Comparison of ENCODE assay signal across 8 cellular contexts in the genomic region with DNA sequence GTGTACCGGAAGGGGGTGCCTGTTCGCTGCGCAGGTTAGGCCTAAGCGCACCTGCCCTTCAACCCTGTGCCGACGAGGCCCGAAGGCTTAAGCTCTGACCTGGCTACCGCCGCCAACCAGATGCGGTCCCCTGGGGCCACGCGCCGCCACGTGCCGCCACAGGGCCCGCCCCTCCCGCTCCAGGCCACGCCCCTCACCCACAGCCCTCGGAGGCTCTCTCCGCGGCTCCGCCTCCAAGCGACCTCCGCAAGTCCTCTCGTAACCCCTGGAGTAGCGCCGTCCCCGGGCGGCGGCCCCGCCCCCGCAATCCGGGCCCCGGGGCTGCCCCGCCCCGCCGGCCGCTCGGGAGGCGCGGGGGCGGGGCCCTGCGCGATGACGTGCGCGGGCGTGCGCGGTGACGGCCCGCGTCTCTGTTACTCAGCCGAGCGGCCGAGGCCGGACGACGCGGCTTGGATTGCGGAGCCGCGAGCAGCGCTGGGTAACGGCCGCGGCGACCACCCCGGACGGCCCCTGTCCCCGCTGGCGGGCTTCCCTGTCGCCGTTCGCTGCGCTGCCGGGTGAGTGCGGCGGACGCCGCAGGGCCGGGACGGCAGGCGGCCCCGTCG. TPM values are rescaled to one million over a fixed set of nuclear protein-coding genes. Genes with fewer than 3 reads are reported as not detected.
DNase-seq lines count a peak whose midpoint lies in the region; ATAC-seq and TF ChIP-seq lines count a peak whose summit lies in the region.

TSS of gene MAPK8 (plus strand) at position 413 of the 605 bp plus-strand sequence. CDS start 94,984 bp downstream, outside the sequence.

- peak within 1 kb of the TSS; percentile 96 for H2AFZ ChIP-seq in OCI-LY7 (ENCODE audit: low read length)

- intact Hi-C loops in OCI-LY7 (cut with micrococcal nuclease; ENCODE audit: unreplicated experiment), result no loop called here

- DNase-seq in DMS 273 (lab: John Stamatoyannopoulos, UW; ENCODE audit: unreplicated experiment) (peak; percentile 94), HuH-7.5 (ENCODE audit: low spot score) (peak; percentile 75), OCI-LY7 (ENCODE audit: low spot score) (peak; percentile 94), activated T-cell treated with anti-CD3 and anti-CD28 coated beads for 24 hours (ENCODE audit: low read depth) (peak; percentile 87), epithelial cell of esophagus (ENCODE audit: low read depth) (peak; percentile 77)
- DNase-seq in stimulated activated CD8-positive, alpha-beta memory T cell treated with anti-CD3 and anti-CD28 coated beads, Interleukin-4, amount 100 ng/mL, for 1 hour (ENCODE audit: low read depth in 2 of 2, low spot score in 1 of 2), result peak; percentile 79 to 80

- H3K9me2 ChIP-seq in OCI-LY7 (ENCODE audit: insufficient read depth, low read length), result no peaks in the 10 kb centered on the region

- CTCF ChIA-PET in OCI-LY7 (lab: Charles Lee; ENCODE audit: unreplicated experiment), result no interaction called here

- H3K36me3 ChIP-seq in OCI-LY7 (ENCODE audit: insufficient read depth, low read length), result no peaks in the 10 kb centered on the region

- H3K4me1 ChIP-seq in OCI-LY7 (ENCODE audit: insufficient read depth, low read length, poor library complexity, severe bottlenecking) (peaks cover 21% of the 10 kb centered on the region), mononuclear cell (ENCODE audit: insufficient read depth, low read length) (peaks cover 16% of the 10 kb centered on the region)

- H3K27me3 ChIP-seq in mononuclear cell (ENCODE audit: insufficient read depth, low read length), result no peaks in the 10 kb centered on the region

- peaks cover 31% of the 10 kb centered on the region for H3K79me2 ChIP-seq in OCI-LY7 (ENCODE audit: insufficient read depth, low read depth, low read length)

- ATAC-seq in GM21528 (IDR thresholded peaks at IDR 0.05; ENCODE audit: low FRiP score, unreplicated experiment), result peak; percentile 87

- POLR2A ChIA-PET in OCI-LY7 (lab: Charles Lee), result no interaction called here

- BruUV-seq in OCI-LY7 (replicated peaks; lab: Mats Ljungman, UMichigan), result no TSS peak

- H3K9me3 ChIP-seq in OCI-LY7 (ENCODE audit: low read length) (no peaks in the 10 kb centered on the region), mononuclear cell (ENCODE audit: low read depth, low read length) (no peaks in the 10 kb centered on the region)

- TF ChIP-seq CTCF in OCI-LY7 (conservative IDR thresholded peaks at IDR 0.05; ENCODE audit: low read length), result no peak
- no peak for TF ChIP-seq CTCF in epithelial cell of esophagus (IDR thresholded peaks at IDR 0.05; ENCODE audit: insufficient read depth, low read depth, low read length, missing control alignments)

- H4K20me1 ChIP-seq in OCI-LY7 (ENCODE audit: insufficient read depth, low read length), result peaks cover 7% of the 10 kb centered on the region

- peak within 1 kb of the TSS; percentile 25 for H3K27ac ChIP-seq in OCI-LY7 (ENCODE audit: low read depth, low read length, poor library complexity, severe bottlenecking)

- H3K4me3 ChIP-seq in OCI-LY7 (ENCODE audit: low read depth, low read length, poor library complexity, severe bottlenecking), result peak within 1 kb of the TSS; percentile 81
- peak within 1 kb of the TSS; percentile 68 for H3K4me3 ChIP-seq in epithelial cell of esophagus (ENCODE audit: low read length)
- H3K4me3 ChIP-seq in mononuclear cell (ENCODE audit: low read length), result peak within 1 kb of the TSS; percentile 59

- H3K4me2 ChIP-seq in OCI-LY7 (ENCODE audit: low read length), result peak within 1 kb of the TSS; percentile 88

RNA-seq across cellular contexts. Expression of gene MAPK8, which starts in this region (rescaled TPM):
- 22.6 and 40.5 TPM in 2 replicates for total RNA-seq in OCI-LY7 (2014; rRNA removed; shearing (Covaris generic))
- total RNA-seq in OCI-LY7 (2022) (29.1 and 39.9 TPM in 2 replicates), mononuclear cell (92.8 TPM)

Comparison
In these comparisons a context has a peak if more than half of its experiments do, and no peak if none do; other contexts are left out.
1. Peak in every context shown above with its lines: DNase-seq, ATAC-seq, H3K4me3 ChIP-seq and H3K27ac ChIP-seq.